ENCODE assay signal across 10 cellular contexts in the genomic region with DNA sequence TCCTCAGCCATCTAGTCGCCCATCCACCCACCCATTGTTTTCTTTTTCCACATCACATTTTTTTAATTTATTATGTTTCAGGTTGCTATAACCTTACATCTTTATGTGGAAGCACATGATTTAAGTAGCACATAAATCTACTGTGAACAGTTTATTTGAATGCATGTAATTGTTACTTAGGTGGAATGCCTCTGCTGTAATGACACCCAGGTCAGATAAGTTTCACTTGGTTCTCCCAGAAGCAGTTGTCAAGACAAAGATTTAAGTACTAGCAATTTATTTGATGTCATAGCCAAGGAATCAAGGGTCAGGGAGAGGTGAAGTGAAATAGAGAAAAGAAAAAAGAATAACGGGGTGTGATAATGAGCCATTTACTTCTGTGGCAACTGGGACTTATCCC.
"Had no signal": no experiment of that assay in that cellular context is flagged by ENCODE, and none has a peak within 500 bp of the region (broad histone marks: within the 10 kb centered on the region; RNA-seq: fewer than 3 reads in every experiment).

No MANE protein-coding gene starts in this region.

- H3K36me3 Mint-ChIP-seq: activated naive CD4-positive, alpha-beta T cell treated with anti-CD3 and anti-CD28 coated beads, Interleukin-2, amount 50 U/mL, for 24 hours; immature natural killer cell had no signal

- H3K27me3 ChIP-seq: brain microvascular endothelial cell had no signal

- H3K4me1 Mint-ChIP-seq: immature natural killer cell had no signal

- H3K9me3 Mint-ChIP-seq: immature natural killer cell had no signal

- H3K27ac Mint-ChIP-seq: activated naive CD4-positive, alpha-beta T cell treated with anti-CD3 and anti-CD28 coated beads, Interleukin-2, amount 50 U/mL, for 24 hours; immature natural killer cell; T-helper 2 cell treated with Interferon-gamma antibody and Interleukin-4, amounts not matched to agents 5 μg/mL and 100 μg/mL, for 36 hours had no signal

- DNase-seq: activated T-cell treated with anti-CD3 and anti-CD28 coated beads, Interleukin-2, amount 50 U/mL, for 1 hour; amygdala; brain microvascular endothelial cell; cerebellar nuclear complex; dermis blood vessel endothelial cell; immature natural killer cell; stimulated activated CD4-positive, alpha-beta T cell treated with anti-CD3 and anti-CD28 coated beads, Interleukin-2, amount 100 ng/mL, for 48 hours; stimulated activated naive CD4-positive, alpha-beta T cell treated with Interleukin-2 at 50 U/mL for 16 hours had no signal

- H3K4me3 Mint-ChIP-seq: activated naive CD4-positive, alpha-beta T cell treated with anti-CD3 and anti-CD28 coated beads, Interleukin-2, amount 50 U/mL, for 24 hours; immature natural killer cell; T-helper 2 cell treated with Interferon-gamma antibody and Interleukin-4, amounts not matched to agents 5 μg/mL and 100 μg/mL, for 36 hours had no signal

- H3K36me3 ChIP-seq: brain microvascular endothelial cell had no signal

- H3K27me3 Mint-ChIP-seq: activated naive CD4-positive, alpha-beta T cell treated with anti-CD3 and anti-CD28 coated beads, Interleukin-2, amount 50 U/mL, for 24 hours had no signal

- H3K27ac ChIP-seq: brain microvascular endothelial cell had no signal
